12 cellular contexts compared by ENCODE assay signal in the genomic region with DNA sequence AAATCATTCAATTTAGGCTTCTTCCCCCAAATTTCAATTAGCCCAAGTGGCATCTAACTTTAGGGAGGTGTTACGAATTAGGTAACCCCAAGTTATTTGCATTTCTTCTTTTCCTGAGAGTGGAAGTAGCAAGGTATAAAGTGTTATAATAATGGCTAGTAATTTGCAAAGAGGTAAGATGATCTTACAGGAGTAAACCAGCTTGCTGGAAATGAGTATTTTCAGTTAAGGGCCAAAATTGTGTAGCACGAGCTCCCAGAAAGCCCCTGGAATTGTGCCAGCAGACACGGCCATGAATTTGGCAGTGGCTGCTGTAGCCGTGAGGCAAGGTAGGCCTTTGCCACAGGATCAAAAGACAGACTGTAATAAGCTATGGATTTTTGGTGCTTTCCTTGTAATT. TPM values are rescaled to one million over a fixed set of nuclear protein-coding genes. Genes with fewer than 3 reads are reported as not detected.
A peak's percentile ranks its signal among the peaks of the same experiment; 100 is the strongest.
DNase-seq lines count a peak whose midpoint lies in the region; ATAC-seq, FAIRE-seq and TF ChIP-seq lines count a peak whose summit lies in the region.
"Had no signal": no experiment of that assay in that cellular context is flagged by ENCODE, and none has a peak within 500 bp of the region (broad histone marks: within the 10 kb centered on the region; RNA-seq: fewer than 3 reads in every experiment).

No MANE protein-coding gene starts in this region.

- H3K4me1 ChIP-seq in mammary epithelial cell (ENCODE audit: insufficient read depth, low read length) (peaks cover 21% of the 10 kb centered on the region), pancreas (no peaks in the 10 kb centered on the region), tibial nerve (peaks cover 0 to 21% (median 3%) of the 10 kb centered on the region in 4 donors)

- H4K20me1 ChIP-seq in mammary epithelial cell (ENCODE audit: insufficient read depth, low read length), result no peaks in the 10 kb centered on the region

- intact Hi-C loops in mammary epithelial cell (cut with micrococcal nuclease) (loop anchor here (10.0 kb wide), 1 partner anchor 522 kb away; no protein-coding TSS in a partner anchor), pancreas (cut with DNase I) (no loop called here)

- H3K27ac ChIP-seq in mammary epithelial cell (ENCODE audit: insufficient read depth, low read depth, low read length) (no peak overlapping the region), pancreas (no peak overlapping the region), tibial nerve (peak overlapping the region in 1 of 4 donors; percentile 10)
- H3K27ac ChIP-seq: cardiac muscle cell had no signal

- no peaks in the 10 kb centered on the region for H3K79me2 ChIP-seq in mammary epithelial cell (ENCODE audit: insufficient read depth, low read length)

- no peak for TF ChIP-seq POLR2A in tibial nerve (IDR thresholded peaks at IDR 0.05)

- TF ChIP-seq CTCF in mammary epithelial cell (conservative IDR thresholded peaks at IDR 0.05 in 1 of 2, IDR thresholded peaks at IDR 0.05 in 1 of 2; ENCODE audit: extremely low read depth in 1 of 2, insufficient read depth in 1 of 2, low read depth in 1 of 2, low read length in 2 of 2) (no peak), pancreas (IDR thresholded peaks at IDR 0.05) (no peak), tibial nerve (IDR thresholded peaks at IDR 0.05) (no peak)

- peak; percentile 87 for ATAC-seq in GM19463 (IDR thresholded peaks at IDR 0.05; ENCODE audit: unreplicated experiment)
- peak in 2 of 4 donors; percentile 44 to 62 for ATAC-seq in pancreas
- ATAC-seq in HG02610 (IDR thresholded peaks at IDR 0.05; ENCODE audit: unreplicated experiment), result no peak

- H3K9me3 ChIP-seq in mammary epithelial cell (replicated peaks; ENCODE audit: insufficient read depth, low read length) (no peaks in the 10 kb centered on the region), pancreas (no peaks in the 10 kb centered on the region), tibial nerve (no peaks in the 10 kb centered on the region)

- in situ Hi-C loops in mammary epithelial cell (cut with MboI; ENCODE audit: low sequenced_read_pairs in 2 of 2), result no loop called here

- FAIRE-seq in pancreas (lab: Jason Lieb, UNC), result no peak

- TF ChIP-seq EP300 in tibial nerve (IDR thresholded peaks at IDR 0.05), result no peak

- peak; percentile 90 for DNase-seq in NCI-H1105 treated with DMSO at 0.1 percent for 48 hours (lab: John Stamatoyannopoulos, UW)
- DNase-seq in mammary epithelial cell, result peak; percentile 41
- DNase-seq in pancreas, result peak in 5 of 6 donors; percentile 16 to 73 (median 32)
- no peak for DNase-seq in activated naive CD4-positive, alpha-beta T cell treated with Interleukin-2 at 50 U/mL for 16 hours
- no peak for DNase-seq in tibial nerve (ENCODE audit: low spot score in 2 of 2)
- DNase-seq in HuH-7 (ENCODE audit: low spot score), result no peak
- DNase-seq: activated CD8-positive, alpha-beta memory T cell treated with anti-CD3 and anti-CD28 coated beads for 24 hours; hippocampal formation; Kasumi-1 had no signal

- H3K27me3 ChIP-seq in mammary epithelial cell (ENCODE audit: insufficient read depth, low read length), result no peaks in the 10 kb centered on the region
- no peaks in the 10 kb centered on the region for H3K27me3 ChIP-seq in pancreas
- H3K27me3 ChIP-seq in tibial nerve, result no peaks in the 10 kb centered on the region
- H3K27me3 ChIP-seq: cardiac muscle cell had no signal

- no peak overlapping the region for H3K4me2 ChIP-seq in mammary epithelial cell (ENCODE audit: insufficient read depth, low read depth, low read length)

- CTCF ChIA-PET in mammary epithelial cell (lab: Charles Lee; ENCODE audit: low non-redundant PET), result no interaction called here

- H3K36me3 ChIP-seq in mammary epithelial cell (ENCODE audit: insufficient read depth, low read length) (no peaks in the 10 kb centered on the region), pancreas (no peaks in the 10 kb centered on the region), tibial nerve (no peaks in the 10 kb centered on the region)
- H3K36me3 ChIP-seq: cardiac muscle cell had no signal

- BruUV-seq in mammary epithelial cell (replicated peaks; lab: Mats Ljungman, UMichigan), result no TSS peak

- dilution Hi-C loops in mammary epithelial cell (cut with HindIII; ENCODE audit: low sequenced_read_pairs), result no loop called here

- peak overlapping the region; percentile 63 for H2AFZ ChIP-seq in mammary epithelial cell (ENCODE audit: low read depth, low read length)

- 17% methylated on average over 4 of the region's 4 CpGs for WGBS in mammary epithelial cell (ENCODE audit: low coverage, missing lambda C conversion rate)
- WGBS in pancreas, 2 donors, result 32 to 38% methylated on average over 4 of the region's 4 CpGs
- 34 to 35% methylated on average over 4 of the region's 4 CpGs for WGBS in tibial nerve, 2 donors

- no peak overlapping the region for H3K9ac ChIP-seq in mammary epithelial cell (ENCODE audit: insufficient read depth, low read length)

- H3K4me3 ChIP-seq in mammary epithelial cell (replicated peaks in 1 of 3; ENCODE audit: insufficient read depth in 1 of 3, low read depth in 2 of 3, low read length in 3 of 3) (no peak overlapping the region), pancreas (no peak overlapping the region), tibial nerve (no peak overlapping the region)
- H3K4me3 ChIP-seq: cardiac muscle cell had no signal

RNA-seq across cellular contexts. Expression of gene CITED2, which starts 38.0 kb away (rescaled TPM):
- 10 to 100 TPM; 26.4 to 55.8 TPM for total RNA-seq in mammary epithelial cell
- polyA plus RNA-seq in mammary epithelial cell, result 17.9 TPM
- 6.6 TPM for polyA minus RNA-seq in mammary epithelial cell
- 10 to 100 TPM; 31.5 to 75.1 (median 48.5) TPM for total RNA-seq in pancreas
- 10 to 100 TPM in 1 of 2 donors, 1 to 10 TPM in 1; 8.0 to 19.4 TPM for polyA plus RNA-seq in pancreas
- total RNA-seq in tibial nerve, result 100 to 1,000 TPM; 297 to 618 (median 413) TPM

RNA-seq across cellular contexts. Expression of gene TXLNB, which starts 44.7 kb away (rescaled TPM):
- total RNA-seq in mammary epithelial cell (not detected), pancreas (under 1 TPM in 5 of 6 donors, not detected in 1; 0.03 to 0.47 (median 0.05) TPM), tibial nerve (under 1 TPM; under 0.01 to 0.63 (median 0.26) TPM)
- polyA plus RNA-seq in mammary epithelial cell (not detected), pancreas (under 1 TPM; 0.08 to 0.09 TPM)
- not detected for polyA minus RNA-seq in mammary epithelial cell

Comparison
In these comparisons a context has a peak if more than half of its experiments do, and no peak if none do; other contexts are left out.
1. DNase-seq: peak in NCI-H1105 treated with DMSO at 0.1 percent for 48 hours (single experiment), mammary epithelial cell (single experiment) and pancreas (5 of 6); none in activated naive CD4-positive, alpha-beta T cell treated with Interleukin-2 at 50 U/mL for 16 hours (single experiment), tibial nerve (0 of 2) and HuH-7 (single experiment).